In genomic region chr2:133561045-133561852, GRCh38 we compare ENCODE assay signal across 8 cellular contexts.
DNase-seq lines count a peak whose midpoint lies in the region; ATAC-seq and TF ChIP-seq lines count a peak whose summit lies in the region.

No MANE protein-coding gene starts in this region.

- H3K4me3 ChIP-seq in AG04449 (ENCODE audit: low read depth, low read length) = no peak overlapping the region

- TF ChIP-seq CTCF in AG04449 (IDR thresholded peaks at IDR 0.05; ENCODE audit: insufficient read depth, low read length, missing control alignments) = peak; percentile 67

- DNase-seq in AG04449 (ENCODE audit: low read depth, low spot score) (peak; percentile 57), KBM-7 (peak; percentile 25), SKM-1 (lab: John Stamatoyannopoulos, UW; ENCODE audit: unreplicated experiment) (peak; percentile 9), globus pallidus (ENCODE audit: low spot score) (peak; percentile 78), stromal cell of bone marrow (ENCODE audit: low read depth) (peak; percentile 67), islet precursor cell (no peak)

- ATAC-seq in GM18907 (IDR thresholded peaks at IDR 0.05; ENCODE audit: unreplicated experiment) (peak; percentile 80), HG03521 (IDR thresholded peaks at IDR 0.05; ENCODE audit: unreplicated experiment) (no peak)

- CTCF ChIA-PET in AG04449 (lab: Yijun Ruan, JAX) = interaction anchor here (0.6 to 4.2 kb wide), 55 partner anchors 9 to 1014 kb away, joined by 3 to 74 read pairs (median 3); no protein-coding TSS in a partner anchor

- POLR2A ChIA-PET in AG04449 (lab: Yijun Ruan, JAX) = no interaction called here

- in situ Hi-C loops in KBM-7 (cut with MboI; ENCODE audit: low pct_unique_long_range_greater_than_20kb, low sequenced_read_pairs) = no loop called here
